30 cellular contexts compared by ENCODE assay signal in genomic region chr5:172524573-172525021, GRCh38.
DNase-seq lines count a peak whose midpoint lies in the region; ATAC-seq and TF ChIP-seq lines count a peak whose summit lies in the region.
"Had no signal": no experiment of that assay in that cellular context is flagged by ENCODE, and none has a peak within 500 bp of the region (broad histone marks: within the 10 kb centered on the region; RNA-seq: fewer than 3 reads in every experiment).

No MANE protein-coding gene starts in this region.

- H3K4me1 ChIP-seq in SK-N-SH (ENCODE audit: control insufficient read depth in 1 of 2, insufficient read depth in 2 of 2, low read depth in 1 of 2, low read length in 1 of 2), result peaks cover 0 to 7% of the 10 kb centered on the region in 2 experiments; a peak in 1 of 4 replicates
- peaks cover 0 to 60% (median 37%) of the 10 kb centered on the region in 4 donors for H3K4me1 ChIP-seq in sigmoid colon
- H3K4me1 ChIP-seq: HAP-1, SJCRH30, thyroid gland had no signal

- DNase-seq in GM03348 (ENCODE audit: low spot score) (peak; percentile 1), SK-N-SH (peak; percentile 60), left lobe of liver (ENCODE audit: low spot score) (peak; percentile 34), sigmoid colon (peak; percentile 93), NCI-H1105 (lab: John Stamatoyannopoulos, UW) (no peak), WTC11 (ENCODE audit: low spot score) (no peak)
- DNase-seq in activated CD4-positive, alpha-beta T cell treated with anti-CD3 and anti-CD28 coated beads for 4 hours, result no peak
- DNase-seq: activated CD4-positive, CD25-positive, alpha-beta regulatory T cell treated with anti-CD3 and anti-CD28 coated beads, Interleukin-2, amount 50 U/mL, for 72 hours; Calu3; cerebellar nuclear complex; DND-41; foreskin fibroblast; heart left ventricle; naive thymus-derived CD8-positive, alpha-beta T cell; NCI-H1092; NCI-H2081; NCI-H2227 treated with DMSO at 0.1 percent for 48 hours; NCI-H748 treated with DMSO at 0.1 percent for 48 hours; occipital lobe; SJCRH30; small intestine; stimulated activated CD4-positive, alpha-beta T cell treated with anti-CD3 and anti-CD28 coated beads, Interleukin-1b, Interleukin-23, amount 100 ng/mL, for 48 hours; stimulated activated CD8-positive, alpha-beta memory T cell treated with anti-CD3 and anti-CD28 coated beads, Interleukin-4, amount 100 ng/mL, for 48 hours; stimulated activated naive CD8-positive, alpha-beta T cell treated with anti-CD3 and anti-CD28 coated beads, Interleukin-15, amount 100 ng/mL, for 72 hours; thyroid gland had no signal

- no peak overlapping the region for H3K4me3 ChIP-seq in SK-N-SH (ENCODE audit: low read depth in 2 of 2, low read length in 1 of 2)
- H3K4me3 ChIP-seq in sigmoid colon, result no peak overlapping the region
- H3K4me3 ChIP-seq: HAP-1, heart left ventricle, SJCRH30, thyroid gland had no signal

- no peak overlapping the region for H3K9ac ChIP-seq in SK-N-SH

- peaks cover 35% of the 10 kb centered on the region for H3K9me3 Mint-ChIP-seq in WTC11

- no peak overlapping the region for H3K27ac Mint-ChIP-seq in WTC11
- H3K27ac Mint-ChIP-seq: activated CD4-positive, alpha-beta memory T cell treated with anti-CD3 and anti-CD28 coated beads, Interleukin-2, amount 10 ng/mL, durations not matched to agents 7 days and 5 days; CD14-positive monocyte; IgD-negative memory B cell; naive thymus-derived CD8-positive, alpha-beta T cell; stimulated activated naive CD8-positive, alpha-beta T cell treated with anti-CD3 and anti-CD28 coated beads, Interleukin-15, amount 100 ng/mL, for 72 hours had no signal

- H3K4me2 ChIP-seq in SK-N-SH, result no peak overlapping the region

- H3K36me3 Mint-ChIP-seq in WTC11, result peaks cover 12% of the 10 kb centered on the region
- H3K36me3 Mint-ChIP-seq: CD14-positive monocyte, IgD-negative memory B cell had no signal

- TF ChIP-seq RAD21 in SK-N-SH (IDR thresholded peaks at IDR 0.05; ENCODE audit: low read length), result no peak

- H3K9me3 ChIP-seq in SK-N-SH (no peaks in the 10 kb centered on the region), sigmoid colon (peaks cover 0 to 9% (median 3%) of the 10 kb centered on the region in 4 donors)
- H3K9me3 ChIP-seq: HAP-1, SJCRH30, thyroid gland had no signal

- 22% methylated on average over 6 of the region's 6 CpGs for WGBS in SK-N-SH (ENCODE audit: low lambda C conversion rate)
- WGBS in sigmoid colon, 2 donors, result 85 to 89% methylated on average over 6 of the region's 6 CpGs

- H3K27me3 ChIP-seq in SK-N-SH (ENCODE audit: insufficient read depth), result peaks cover 5% of the 10 kb centered on the region; the same call in 1 of the 2 replicates
- no peaks in the 10 kb centered on the region for H3K27me3 ChIP-seq in sigmoid colon
- H3K27me3 ChIP-seq: heart left ventricle, SJCRH30, thyroid gland had no signal

- peaks cover 37% of the 10 kb centered on the region for H3K27me3 Mint-ChIP-seq in WTC11 (ENCODE audit: low read depth)

- no peak overlapping the region for H3K4me3 Mint-ChIP-seq in WTC11
- H3K4me3 Mint-ChIP-seq: activated CD4-positive, alpha-beta memory T cell treated with anti-CD3 and anti-CD28 coated beads, Interleukin-2, amount 10 ng/mL, durations not matched to agents 7 days and 5 days; CD14-positive monocyte; IgD-negative memory B cell; naive thymus-derived CD8-positive, alpha-beta T cell; stimulated activated naive CD8-positive, alpha-beta T cell treated with anti-CD3 and anti-CD28 coated beads, Interleukin-15, amount 100 ng/mL, for 72 hours had no signal

- H3K79me2 ChIP-seq in SK-N-SH (ENCODE audit: insufficient read depth), result no peaks in the 10 kb centered on the region

- H3K27ac ChIP-seq in SK-N-SH (ENCODE audit: low read depth in 2 of 2, low read length in 1 of 2) (no peak overlapping the region), sigmoid colon (peak overlapping the region; percentile 51 to 84 (median 78))
- H3K27ac ChIP-seq: epithelial cell of prostate, SJCRH30, thyroid gland had no signal

- no peaks in the 10 kb centered on the region for H4K20me1 ChIP-seq in SK-N-SH (ENCODE audit: insufficient read depth)

- intact Hi-C loops in sigmoid colon (cut with DNase I), result loop anchor here (1.0 to 5.0 kb wide), 2 partner anchors 35 to 47 kb away; no protein-coding TSS in a partner anchor

- TF ChIP-seq CTCF in SK-N-SH (IDR thresholded peaks at IDR 0.05), result no peak
- TF ChIP-seq CTCF in sigmoid colon (IDR thresholded peaks at IDR 0.05), result no peak
- no peak for TF ChIP-seq CTCF in WTC11 (IDR thresholded peaks at IDR 0.05)

- no peaks in the 10 kb centered on the region for H3K9me2 ChIP-seq in SK-N-SH

- TF ChIP-seq EP300 in SK-N-SH (IDR thresholded peaks at IDR 0.05; ENCODE audit: borderline replicate concordance in 1 of 2, low read depth in 1 of 2, low read length in 1 of 2), result peak in 1 of 2 experiments; percentile 67; a peak in 2 of 4 replicates
- peak; percentile 67 to 87 (median 81) for TF ChIP-seq EP300 in sigmoid colon (IDR thresholded peaks at IDR 0.05)

- POLR2A ChIA-PET in SK-N-SH (lab: Yijun Ruan, JAX), result interaction anchor here (0.6 to 0.7 kb wide), 2 partner anchors 9 to 143 kb away, joined by 3 read pairs; no protein-coding TSS in a partner anchor
- POLR2A ChIA-PET in WTC11 (lab: Charles Lee), result no interaction called here

- H3K4me1 Mint-ChIP-seq in WTC11, result no peaks in the 10 kb centered on the region
- H3K4me1 Mint-ChIP-seq: activated CD4-positive, alpha-beta memory T cell treated with anti-CD3 and anti-CD28 coated beads, Interleukin-2, amount 10 ng/mL, durations not matched to agents 7 days and 5 days; CD14-positive monocyte; IgD-negative memory B cell; naive thymus-derived CD8-positive, alpha-beta T cell; stimulated activated naive CD8-positive, alpha-beta T cell treated with anti-CD3 and anti-CD28 coated beads, Interleukin-15, amount 100 ng/mL, for 72 hours had no signal

- H2AFZ ChIP-seq in SK-N-SH (ENCODE audit: low read depth), result no peak overlapping the region

- H3F3A ChIP-seq in SK-N-SH (replicated peaks; ENCODE audit: insufficient read depth), result no peaks in the 10 kb centered on the region

- no peak for TF ChIP-seq POLR2A in sigmoid colon (IDR thresholded peaks at IDR 0.05)

- H3K36me3 ChIP-seq in SK-N-SH (replicated peaks in 1 of 2; ENCODE audit: control insufficient read depth in 1 of 2, insufficient read depth in 2 of 2, low read length in 1 of 2) (no peaks in the 10 kb centered on the region), sigmoid colon (no peaks in the 10 kb centered on the region)
- H3K36me3 ChIP-seq: HAP-1, heart left ventricle, SJCRH30, thyroid gland had no signal

- CTCF ChIA-PET in SK-N-SH (lab: Yijun Ruan, JAX), result interaction anchor here (0.6 to 1.1 kb wide), 2 partner anchors 45 to 57 kb away, joined by 3 read pairs; no protein-coding TSS in a partner anchor
- CTCF ChIA-PET in WTC11 (lab: Charles Lee), result no interaction called here

- ATAC-seq in left lobe of liver (no peak), WTC11 (no peak)
- ATAC-seq: heart left ventricle; naive thymus-derived CD8-positive, alpha-beta T cell; stimulated activated naive CD8-positive, alpha-beta T cell treated with anti-CD3 and anti-CD28 coated beads, Interleukin-15, amount 100 ng/mL, for 72 hours had no signal

TF ChIP-seq in SK-N-SH, 30 proteins besides CTCF, POLR2A, EP300 and RAD21:
- TF ChIP-seq FOXJ3 (CRISPR knock-in tag; IDR thresholded peaks at IDR 0.05) (peak; percentile 48; the same call in 1 of the 2 replicates), FOSL2 (IDR thresholded peaks at IDR 0.05; ENCODE audit: borderline replicate concordance, low read depth) (no peak), RFX5 (IDR thresholded peaks at IDR 0.05; ENCODE audit: low read length) (no peak), TAF1 (IDR thresholded peaks at IDR 0.05; ENCODE audit: borderline replicate concordance, low read depth, low read length) (no peak), CHD2 (IDR thresholded peaks at IDR 0.05; ENCODE audit: low read length, partially characterized antibody) (peak; percentile 20), MXI1 (IDR thresholded peaks at IDR 0.05; ENCODE audit: low read depth, low read length) (peak; percentile 60; the same call in 1 of the 2 replicates), GATA2 (CRISPR knock-in tag; IDR thresholded peaks at IDR 0.05) (peak; percentile 22; the same call in 1 of the 2 replicates), SIN3A (IDR thresholded peaks at IDR 0.05; ENCODE audit: borderline replicate concordance, low read depth, low read length) (no peak)

TF ChIP-seq in WTC11, 78 proteins besides CTCF, POLR2A, EP300 and RAD21:
- TF ChIP-seq ZNF423 (CRISPR knock-in tag; IDR thresholded peaks at IDR 0.05) (no peak), ZNF281 (CRISPR knock-in tag; IDR thresholded peaks at IDR 0.05) (no peak), TP53 (CRISPR knock-in tag; IDR thresholded peaks at IDR 0.05) (no peak)

Comparison
In these comparisons a context has a peak if more than half of its experiments do, and no peak if none do; other contexts are left out.
1. DNase-seq: peak in GM03348 (single experiment), SK-N-SH (single experiment), left lobe of liver (single experiment) and sigmoid colon (single experiment); none in activated CD4-positive, alpha-beta T cell treated with anti-CD3 and anti-CD28 coated beads for 4 hours (0 of 2), NCI-H1105 (single experiment) and WTC11 (single experiment).
2. H3K27ac ChIP-seq: peak in sigmoid colon (4 of 4); none in SK-N-SH (0 of 2).